Comparison of ENCODE assay signal across 8 cellular contexts in the genomic region with DNA sequence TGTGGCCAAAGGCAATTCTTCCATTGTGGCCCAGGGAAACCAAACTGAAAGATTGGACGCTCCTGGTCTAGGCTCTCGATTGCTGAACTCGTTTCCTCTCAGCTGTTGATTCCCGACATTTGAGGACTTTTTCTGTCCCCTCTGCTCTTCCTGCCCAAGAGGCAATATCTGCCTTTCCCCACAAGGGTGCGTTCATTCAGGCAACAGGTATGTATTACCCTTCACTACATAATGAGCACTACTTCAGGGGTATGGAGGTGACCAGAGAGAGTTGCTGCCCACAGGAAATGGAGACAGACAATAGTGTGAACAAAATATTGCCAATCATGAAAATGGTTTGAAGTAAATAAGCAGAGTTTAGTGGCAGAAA. TPM values are rescaled to one million over a fixed set of nuclear protein-coding genes. Genes with fewer than 3 reads are reported as not detected.
DNase-seq lines count a peak whose midpoint lies in the region; ATAC-seq, FAIRE-seq and TF ChIP-seq lines count a peak whose summit lies in the region.

No MANE protein-coding gene starts in this region.

- no peak for FAIRE-seq in pancreas (lab: Jason Lieb, UNC)

- intact Hi-C loops in pancreas (cut with DNase I) (no loop called here), tibial artery (cut with DNase I; ENCODE audit: low total_unique reads) (no loop called here), ovary (cut with DNase I) (no loop called here)

- H3K9ac ChIP-seq in duodenal mucosa (ENCODE audit: low read depth in 1 of 2, low read length in 2 of 2) = peak overlapping the region in 1 of 2 donors; percentile 10

- H3K4me3 ChIP-seq in DOHH2 (ENCODE audit: low read length) (peak overlapping the region; percentile 72), duodenal mucosa (ENCODE audit: low read depth in 1 of 2, low read length in 2 of 2) (peak overlapping the region; percentile 17 to 55), pancreas (peak overlapping the region in 2 of 4 donors; percentile 27 to 42), tibial artery (peak overlapping the region in 1 of 2 donors; percentile 10), ovary (no peak overlapping the region)

- H3K9me2 ChIP-seq in DOHH2 (replicated peaks; ENCODE audit: control insufficient read depth, low read length) = no peaks in the 10 kb centered on the region

- H3K4me2 ChIP-seq in DOHH2 (ENCODE audit: low read length) = peak overlapping the region; percentile 82

- H3K36me3 ChIP-seq in DOHH2 (ENCODE audit: control insufficient read depth, low read length) = no peaks in the 10 kb centered on the region
- H3K36me3 ChIP-seq in duodenal mucosa (ENCODE audit: control insufficient read depth in 1 of 2, insufficient read depth in 2 of 2, low read length in 2 of 2) = no peaks in the 10 kb centered on the region
- no peaks in the 10 kb centered on the region for H3K36me3 ChIP-seq in pancreas
- no peaks in the 10 kb centered on the region for H3K36me3 ChIP-seq in tibial artery
- H3K36me3 ChIP-seq in ovary = no peaks in the 10 kb centered on the region

- peak; percentile 66 for DNase-seq in NCI-H2029 (lab: John Stamatoyannopoulos, UW)
- DNase-seq in pancreas = peak in 2 of 6 donors; percentile 22 to 44
- no peak for DNase-seq in tibial artery
- no peak for DNase-seq in ovary

- H3K9me3 ChIP-seq in DOHH2 (ENCODE audit: control insufficient read depth, insufficient read depth, low read length) (no peaks in the 10 kb centered on the region), duodenal mucosa (ENCODE audit: control insufficient read depth in 1 of 2, low read length in 2 of 2) (peaks cover 0 to 4% of the 10 kb centered on the region in 2 donors), pancreas (no peaks in the 10 kb centered on the region), tibial artery (no peaks in the 10 kb centered on the region), ovary (no peaks in the 10 kb centered on the region)

- no peak for TF ChIP-seq POLR2A in ovary (IDR thresholded peaks at IDR 0.05)

- TF ChIP-seq CTCF in DOHH2 (IDR thresholded peaks at IDR 0.05; ENCODE audit: low read depth, low read length, poor library complexity, severe bottlenecking) = peak; percentile 36
- no peak for TF ChIP-seq CTCF in pancreas (IDR thresholded peaks at IDR 0.05)
- TF ChIP-seq CTCF in tibial artery (IDR thresholded peaks at IDR 0.05) = no peak
- TF ChIP-seq CTCF in ovary (IDR thresholded peaks at IDR 0.05) = no peak

- 33 to 37% methylated on average over 5 of the region's 5 CpGs for WGBS in pancreas, 2 donors
- 61 to 66% (median 63%) methylated on average over 5 of the region's 5 CpGs for WGBS in ovary, 3 donors

- no peaks in the 10 kb centered on the region for H3F3A ChIP-seq in DOHH2 (ENCODE audit: control insufficient read depth, insufficient read depth)

- H3K27ac ChIP-seq in DOHH2 (ENCODE audit: low read depth, low read length) (no peak overlapping the region), duodenal mucosa (ENCODE audit: low read depth, low read length) (no peak overlapping the region), pancreas (no peak overlapping the region), tibial artery (no peak overlapping the region), ovary (no peak overlapping the region)

- H4K20me1 ChIP-seq in DOHH2 (ENCODE audit: control insufficient read depth, insufficient read depth, low read depth, low read length) = no peaks in the 10 kb centered on the region

- no peaks in the 10 kb centered on the region for H3K27me3 ChIP-seq in DOHH2 (ENCODE audit: control insufficient read depth, low read length)
- H3K27me3 ChIP-seq in duodenal mucosa (ENCODE audit: control insufficient read depth in 1 of 2, insufficient read depth in 2 of 2, low read length in 2 of 2) = no peaks in the 10 kb centered on the region
- no peaks in the 10 kb centered on the region for H3K27me3 ChIP-seq in pancreas
- no peaks in the 10 kb centered on the region for H3K27me3 ChIP-seq in tibial artery
- no peaks in the 10 kb centered on the region for H3K27me3 ChIP-seq in ovary

- no peak for TF ChIP-seq EP300 in ovary (IDR thresholded peaks at IDR 0.05)

- ATAC-seq in GM21529 (IDR thresholded peaks at IDR 0.05; ENCODE audit: unreplicated experiment) = peak; percentile 56
- peak; percentile 78 to 92 (median 89) for ATAC-seq in pancreas
- ATAC-seq in GM18873 (IDR thresholded peaks at IDR 0.05; ENCODE audit: low FRiP score, unreplicated experiment) = no peak

- peaks cover 8% of the 10 kb centered on the region for H3K4me1 ChIP-seq in DOHH2 (ENCODE audit: control insufficient read depth, low read length)
- no peaks in the 10 kb centered on the region for H3K4me1 ChIP-seq in duodenal mucosa (ENCODE audit: control insufficient read depth in 1 of 2, insufficient read depth in 2 of 2, low read length in 2 of 2)
- no peaks in the 10 kb centered on the region for H3K4me1 ChIP-seq in pancreas
- H3K4me1 ChIP-seq in tibial artery = no peaks in the 10 kb centered on the region
- no peaks in the 10 kb centered on the region for H3K4me1 ChIP-seq in ovary (ENCODE audit: insufficient read depth)

- no peaks in the 10 kb centered on the region for H3K79me2 ChIP-seq in DOHH2 (ENCODE audit: control insufficient read depth, low read length)

RNA-seq across cellular contexts. Expression of a gene that starts 8.2 kb away (rescaled TPM):
- under 1 TPM in 1 of 6 donors, not detected in 5; 0.20 TPM for total RNA-seq in pancreas
- not detected for polyA plus RNA-seq in pancreas
- total RNA-seq in ovary = not detected
- not detected for polyA plus RNA-seq in ovary

RNA-seq across cellular contexts. Expression of a gene that starts 24.6 kb away (rescaled TPM):
- 10 to 100 TPM in 2 of 6 donors, 1 to 10 TPM in 4; 5.6 to 15.9 (median 7.6) TPM for total RNA-seq in pancreas
- polyA plus RNA-seq in pancreas = 1 to 10 TPM; 4.6 to 8.7 TPM
- 10 to 100 TPM; 23.1 to 31.4 (median 27.0) TPM for total RNA-seq in ovary
- polyA plus RNA-seq in ovary = 10 to 100 TPM; 14.8 to 23.1 TPM
